ENCODE assay signal across 1 cellular context in the genomic region with DNA sequence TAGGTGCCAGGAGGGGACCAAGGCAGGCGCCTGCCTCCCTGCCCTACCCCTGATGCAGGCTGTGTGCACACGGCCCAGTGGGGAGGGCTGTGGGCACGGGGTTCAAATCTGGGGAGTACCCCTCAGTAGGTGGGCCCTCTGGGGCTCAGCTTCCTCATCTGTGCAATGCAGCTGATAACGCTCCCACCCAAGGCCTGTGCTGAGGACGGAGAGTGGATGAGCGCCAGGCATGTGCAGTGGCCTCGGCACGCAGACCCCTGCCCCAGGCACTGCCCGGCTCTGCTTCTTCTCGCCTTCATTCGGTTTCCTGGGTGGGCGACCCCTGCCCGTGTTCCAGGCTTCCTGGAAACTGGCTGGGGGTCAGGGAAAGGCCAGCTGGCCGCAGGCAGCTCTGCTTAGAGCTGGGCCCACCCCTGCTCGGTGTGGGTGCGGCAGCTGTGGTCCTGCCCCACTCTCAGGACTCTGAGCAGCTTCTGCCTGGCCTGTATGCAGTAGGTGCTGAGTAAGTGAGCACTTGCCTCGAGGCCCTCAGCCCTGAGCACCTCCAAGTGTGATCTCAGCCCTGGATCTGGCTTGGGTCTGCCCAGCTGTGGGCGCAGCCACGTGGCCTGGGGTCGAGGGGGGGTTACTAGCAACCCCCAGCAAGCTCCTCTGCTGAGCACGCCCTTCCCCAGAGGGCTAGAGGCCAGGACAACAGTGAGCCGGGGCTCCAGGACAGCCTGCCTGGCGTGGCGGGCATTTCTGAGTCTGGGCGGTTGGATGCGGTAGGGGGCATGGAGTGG.
TF ChIP-seq lines count a peak whose summit lies in the region.

No MANE protein-coding gene starts in this region.

TF ChIP-seq in K562, 482 proteins besides CTCF, POLR2A, EP300 and RAD21 (continued from another document and continues in another):
- no peak for TF ChIP-seq ZNF318 (IDR thresholded peaks at IDR 0.05; ENCODE audit: borderline replicate concordance in 1 of 2, low read depth in 1 of 2)
- TF ChIP-seq ZNF263 (CRISPR knock-in tag; IDR thresholded peaks at IDR 0.05; ENCODE audit: borderline replicate concordance) = peak; percentile 64
- TF ChIP-seq FOSL1 (tag; conservative IDR thresholded peaks at IDR 0.05) = no peak
- no peak for TF ChIP-seq ZNF174 (CRISPR knock-in tag; IDR thresholded peaks at IDR 0.05)
- no peak for TF ChIP-seq POLR3A (IDR thresholded peaks at IDR 0.05; ENCODE audit: borderline replicate concordance, extremely low read depth, insufficient read depth, insufficient read length)
- TF ChIP-seq GATAD2B (IDR thresholded peaks at IDR 0.05; ENCODE audit: borderline replicate concordance) = no peak
- peak; percentile 52; the same call in 1 of the 2 replicates for TF ChIP-seq HDAC2 (IDR thresholded peaks at IDR 0.05)
- TF ChIP-seq HDAC1 (IDR thresholded peaks at IDR 0.05) = no peak
- peak; percentile 54 for TF ChIP-seq PRDM10 (IDR thresholded peaks at IDR 0.05; ENCODE audit: partially characterized antibody)
- TF ChIP-seq ZNF583 (CRISPR knock-in tag; IDR thresholded peaks at IDR 0.05) = peak; percentile 21
- TF ChIP-seq SMARCA4 (IDR thresholded peaks at IDR 0.05) = 0 out of 2 replicates have a peak, but pooled peaks have one; percentile 13
- no peak for TF ChIP-seq TAF9B (IDR thresholded peaks at IDR 0.05; ENCODE audit: partially characterized antibody)
- TF ChIP-seq IFI16 (CRISPR knock-in tag; IDR thresholded peaks at IDR 0.05) = no peak
- TF ChIP-seq NR3C1 (CRISPR knock-in tag; IDR thresholded peaks at IDR 0.05) = no peak
- TF ChIP-seq KDM5B (IDR thresholded peaks at IDR 0.05; ENCODE audit: insufficient replicate concordance, low read depth, low read length) = peak; percentile 44
- TF ChIP-seq MECOM (CRISPR knock-in tag; IDR thresholded peaks at IDR 0.05) = no peak
- peak; percentile 48; the same call in 1 of the 2 replicates for TF ChIP-seq TCF3 (CRISPR knock-in tag; IDR thresholded peaks at IDR 0.05)
- TF ChIP-seq MCM2 (IDR thresholded peaks at IDR 0.05; ENCODE audit: low read depth) = no peak
- TF ChIP-seq HMG20B (CRISPR knock-in tag; IDR thresholded peaks at IDR 0.05) = no peak
- TF ChIP-seq BACH1 (tag; IDR thresholded peaks at IDR 0.05) = no peak
- TF ChIP-seq ILF3 (IDR thresholded peaks at IDR 0.05; ENCODE audit: borderline replicate concordance) = no peak
- no peak for TF ChIP-seq ATF4 (CRISPR knock-in tag; IDR thresholded peaks at IDR 0.05)
- no peak for TF ChIP-seq FUS (optimal IDR thresholded peaks at IDR 0.05; ENCODE audit: low read depth, low read length)
- TF ChIP-seq POLR2B (IDR thresholded peaks at IDR 0.05; ENCODE audit: low read depth, partially characterized antibody) = no peak
- TF ChIP-seq U2AF2 (optimal IDR thresholded peaks at IDR 0.05; ENCODE audit: low read depth, low read length) = no peak
- no peak for TF ChIP-seq TRIM28 (IDR thresholded peaks at IDR 0.05)
- no peak for TF ChIP-seq C11orf30 (IDR thresholded peaks at IDR 0.05; ENCODE audit: low read depth)
- TF ChIP-seq, protein P1, sequence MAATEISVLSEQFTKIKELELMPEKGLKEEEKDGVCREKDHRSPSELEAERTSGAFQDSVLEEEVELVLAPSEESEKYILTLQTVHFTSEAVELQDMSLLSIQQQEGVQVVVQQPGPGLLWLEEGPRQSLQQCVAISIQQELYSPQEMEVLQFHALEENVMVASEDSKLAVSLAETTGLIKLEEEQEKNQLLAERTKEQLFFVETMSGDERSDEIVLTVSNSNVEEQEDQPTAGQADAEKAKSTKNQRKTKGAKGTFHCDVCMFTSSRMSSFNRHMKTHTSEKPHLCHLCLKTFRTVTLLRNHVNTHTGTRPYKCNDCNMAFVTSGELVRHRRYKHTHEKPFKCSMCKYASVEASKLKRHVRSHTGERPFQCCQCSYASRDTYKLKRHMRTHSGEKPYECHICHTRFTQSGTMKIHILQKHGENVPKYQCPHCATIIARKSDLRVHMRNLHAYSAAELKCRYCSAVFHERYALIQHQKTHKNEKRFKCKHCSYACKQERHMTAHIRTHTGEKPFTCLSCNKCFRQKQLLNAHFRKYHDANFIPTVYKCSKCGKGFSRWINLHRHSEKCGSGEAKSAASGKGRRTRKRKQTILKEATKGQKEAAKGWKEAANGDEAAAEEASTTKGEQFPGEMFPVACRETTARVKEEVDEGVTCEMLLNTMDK (IDR thresholded peaks at IDR 0.05; ENCODE audit: borderline replicate concordance, insufficient read depth, low read depth, low read length, poor library complexity, severe bottlenecking) = no peak
- TF ChIP-seq BRD9 (IDR thresholded peaks at IDR 0.05; ENCODE audit: low read depth, partially characterized antibody) = no peak
- no peak for TF ChIP-seq MIER1 (IDR thresholded peaks at IDR 0.05; ENCODE audit: low read depth)
- no peak for TF ChIP-seq CCNT2 (IDR thresholded peaks at IDR 0.05; ENCODE audit: borderline replicate concordance, extremely low read depth, insufficient read length, low read depth, low read length)
- TF ChIP-seq CTBP1 (IDR thresholded peaks at IDR 0.05; ENCODE audit: borderline replicate concordance) = 0 out of 2 replicates have a peak, but pooled peaks have one; percentile 3
- TF ChIP-seq SMAD4 (CRISPR knock-in tag; conservative IDR thresholded peaks at IDR 0.05) = peak; percentile 63
- no peak; the same call in 1 of the 2 replicates for TF ChIP-seq EP400 (IDR thresholded peaks at IDR 0.05)
- TF ChIP-seq ZNF696 (CRISPR knock-in tag; conservative IDR thresholded peaks at IDR 0.05) = no peak
- no peak for TF ChIP-seq SRF (CRISPR knock-in tag; IDR thresholded peaks at IDR 0.05)
- TF ChIP-seq ZNF79 (CRISPR knock-in tag; IDR thresholded peaks at IDR 0.05; ENCODE audit: low read depth) = no peak
- no peak for TF ChIP-seq ZC3H4 (CRISPR knock-in tag; IDR thresholded peaks at IDR 0.05; ENCODE audit: borderline replicate concordance)
- no peak for TF ChIP-seq MEIS2 (IDR thresholded peaks at IDR 0.05; ENCODE audit: partially characterized antibody)
- TF ChIP-seq SAFB (IDR thresholded peaks at IDR 0.05; ENCODE audit: borderline replicate concordance, low read depth, low read length) = peak; percentile 11; the same call in 1 of the 2 replicates
- no peak for TF ChIP-seq RB1 (IDR thresholded peaks at IDR 0.05; ENCODE audit: low read depth)
- no peak for TF ChIP-seq MBD1 (CRISPR knock-in tag; IDR thresholded peaks at IDR 0.05)
- TF ChIP-seq ZNF717 (CRISPR knock-in tag; IDR thresholded peaks at IDR 0.05) = no peak
- no peak for TF ChIP-seq ELF1 (tag; IDR thresholded peaks at IDR 0.05)
- no peak for TF ChIP-seq PCBP2 (IDR thresholded peaks at IDR 0.05; ENCODE audit: low read depth, low read length, poor library complexity, severe bottlenecking)
- no peak for TF ChIP-seq BHLHE40 (IDR thresholded peaks at IDR 0.05; ENCODE audit: low read length)
- TF ChIP-seq MXD1 (CRISPR knock-in tag; IDR thresholded peaks at IDR 0.05; ENCODE audit: borderline replicate concordance, poor library complexity, severe bottlenecking) = no peak
- no peak for TF ChIP-seq PHTF2 (CRISPR knock-in tag; IDR thresholded peaks at IDR 0.05)
- no peak for TF ChIP-seq MEF2D (tag; conservative IDR thresholded peaks at IDR 0.05; ENCODE audit: low read depth)
